Comparison of ENCODE assay signal across 16 cellular contexts in the genomic region with DNA sequence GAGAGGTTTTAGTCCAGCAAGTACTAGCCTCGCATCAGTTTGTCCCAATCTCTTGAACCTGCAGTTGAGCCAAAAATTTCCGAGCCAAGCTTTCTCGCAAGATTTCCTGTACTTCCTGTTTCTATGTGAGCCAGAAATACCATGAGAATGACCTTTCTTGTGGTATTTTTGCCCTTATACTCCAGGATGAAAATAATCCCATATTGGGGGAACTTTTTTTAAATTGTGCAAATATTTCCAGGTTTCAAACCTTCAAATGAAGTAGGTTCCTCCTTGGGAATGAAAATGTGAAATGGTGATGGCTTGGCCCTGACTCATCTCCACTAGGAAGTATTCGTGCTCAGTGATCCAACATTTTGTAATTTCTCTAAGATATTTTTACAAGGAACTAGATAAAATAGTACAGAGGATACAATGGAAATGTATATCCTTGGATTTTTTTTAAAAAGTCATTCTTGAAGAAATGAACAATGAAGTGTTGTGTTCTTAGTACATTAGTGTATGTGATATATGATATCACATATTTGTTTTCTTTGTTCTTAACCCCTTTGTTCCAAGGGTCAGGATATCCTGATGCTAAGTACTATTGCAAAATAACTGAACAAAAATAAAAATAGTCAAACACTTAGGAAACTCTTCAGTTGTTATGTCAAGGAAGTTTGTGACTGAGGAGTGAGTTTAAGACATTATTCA.
DNase-seq lines count a peak whose midpoint lies in the region; ATAC-seq and TF ChIP-seq lines count a peak whose summit lies in the region.
"Had no signal": no experiment of that assay in that cellular context is flagged by ENCODE, and none has a peak within 500 bp of the region (broad histone marks: within the 10 kb centered on the region; RNA-seq: fewer than 3 reads in every experiment).

No MANE protein-coding gene starts in this region.

- H3K27me3 ChIP-seq in GM23248 (replicated peaks; ENCODE audit: insufficient read depth) (no peaks in the 10 kb centered on the region), sigmoid colon (no peaks in the 10 kb centered on the region)

- H3K79me2 ChIP-seq in GM23248 (ENCODE audit: insufficient read depth) = peaks cover 27% of the 10 kb centered on the region

- H3K9me3 ChIP-seq in GM23248 (ENCODE audit: low read depth) (no peaks in the 10 kb centered on the region), sigmoid colon (no peaks in the 10 kb centered on the region)
- H3K9me3 ChIP-seq: HAP-1, prostate gland had no signal

- H3K4me3 ChIP-seq in GM23248 = no peak overlapping the region
- no peak overlapping the region for H3K4me3 ChIP-seq in fibroblast of the aortic adventitia (ENCODE audit: low read depth, low read length)
- no peak overlapping the region for H3K4me3 ChIP-seq in sigmoid colon
- H3K4me3 ChIP-seq: HAP-1, prostate gland had no signal

- TF ChIP-seq POLR2A in sigmoid colon (IDR thresholded peaks at IDR 0.05) = no peak

- H3F3A ChIP-seq in GM23248 (ENCODE audit: insufficient read depth) = peaks cover 36% of the 10 kb centered on the region

- intact Hi-C loops in sigmoid colon (cut with DNase I) = no loop called here

- no peak overlapping the region for H3K9ac ChIP-seq in GM23248

- no peak for TF ChIP-seq EP300 in sigmoid colon (IDR thresholded peaks at IDR 0.05)

- WGBS in GM23248 (ENCODE audit: low coverage in 1 of 2, low lambda C conversion rate in 2 of 2, missing lambda C conversion rate in 2 of 2), 2 experiments = 60 to 68% methylated on average over 4 of the region's 4 CpGs
- 65 to 77% methylated on average over 4 of the region's 4 CpGs for WGBS in sigmoid colon, 2 donors

- no peak for TF ChIP-seq CTCF in fibroblast of the aortic adventitia (IDR thresholded peaks at IDR 0.05; ENCODE audit: insufficient read depth, low read length)
- no peak for TF ChIP-seq CTCF in sigmoid colon (IDR thresholded peaks at IDR 0.05)
- TF ChIP-seq CTCF in GM13976 (IDR thresholded peaks at IDR 0.05; ENCODE audit: borderline replicate concordance, control extremely low read depth, extremely low read depth, insufficient read depth, missing control alignments) = no peak

- peaks cover 59% of the 10 kb centered on the region for H3K4me1 ChIP-seq in GM23248 (ENCODE audit: insufficient read depth)
- H3K4me1 ChIP-seq in sigmoid colon = peaks cover 0 to 13% (median 0%) of the 10 kb centered on the region in 4 donors
- H3K4me1 ChIP-seq: HAP-1, prostate gland had no signal

- ATAC-seq in HG02973 (IDR thresholded peaks at IDR 0.05; ENCODE audit: unreplicated experiment) (no peak), GM21423 (IDR thresholded peaks at IDR 0.05; ENCODE audit: unreplicated experiment) (no peak), HG03045 (IDR thresholded peaks at IDR 0.05; ENCODE audit: unreplicated experiment) (no peak)
- ATAC-seq: activated CD4-positive, CD25-positive, alpha-beta regulatory T cell treated with anti-CD3 and anti-CD28 coated beads, Interleukin-2, amount 50 U/mL, for 24 hours; activated T-helper 17 cell treated with anti-CD3 and anti-CD28 coated beads, Interleukin-2, amount 50 U/mL, for 72 hours had no signal

- H4K20me1 ChIP-seq in GM23248 (ENCODE audit: insufficient read depth) = no peaks in the 10 kb centered on the region

- peak overlapping the region; percentile 23 for H3K4me2 ChIP-seq in GM23248 (ENCODE audit: unreplicated experiment)

- H3K27ac ChIP-seq in GM23248 (peak overlapping the region; percentile 75), sigmoid colon (peak overlapping the region; percentile 15 to 63 (median 50))

- peak overlapping the region; percentile 42 for H2AFZ ChIP-seq in GM23248

- DNase-seq in GM23248 (peak; percentile 73), SKM-1 treated with dmso at 0.1 percent for 144 hours (lab: John Stamatoyannopoulos, UW; ENCODE audit: unreplicated experiment) (peak; percentile 54), fibroblast of the aortic adventitia (ENCODE audit: low read depth) (peak; percentile 92), sigmoid colon (no peak), GM13976 (ENCODE audit: low spot score) (no peak)
- DNase-seq: head of caudate nucleus, mesendoderm, NCI-H345, SHP77 had no signal

- H3K36me3 ChIP-seq in GM23248 (ENCODE audit: low read depth) = no peaks in the 10 kb centered on the region
- no peaks in the 10 kb centered on the region for H3K36me3 ChIP-seq in sigmoid colon
- H3K36me3 ChIP-seq: HAP-1, prostate gland had no signal

- no peaks in the 10 kb centered on the region for H3K9me2 ChIP-seq in GM23248 (ENCODE audit: insufficient read depth)

- in situ Hi-C loops in GM23248 (cut with MboI) = no loop called here
- in situ Hi-C loops in GM13976 (cut with MboI; ENCODE audit: low sequenced_read_pairs, unreplicated experiment) = no loop called here

Comparison
In these comparisons a context has a peak if more than half of its experiments do, and no peak if none do; other contexts are left out.
1. DNase-seq: peak in GM23248 (single experiment), SKM-1 treated with dmso at 0.1 percent for 144 hours (single experiment) and fibroblast of the aortic adventitia (single experiment); none in sigmoid colon (single experiment) and GM13976 (single experiment).